Comparison of ENCODE assay signal across 1 cellular context in the genomic region with DNA sequence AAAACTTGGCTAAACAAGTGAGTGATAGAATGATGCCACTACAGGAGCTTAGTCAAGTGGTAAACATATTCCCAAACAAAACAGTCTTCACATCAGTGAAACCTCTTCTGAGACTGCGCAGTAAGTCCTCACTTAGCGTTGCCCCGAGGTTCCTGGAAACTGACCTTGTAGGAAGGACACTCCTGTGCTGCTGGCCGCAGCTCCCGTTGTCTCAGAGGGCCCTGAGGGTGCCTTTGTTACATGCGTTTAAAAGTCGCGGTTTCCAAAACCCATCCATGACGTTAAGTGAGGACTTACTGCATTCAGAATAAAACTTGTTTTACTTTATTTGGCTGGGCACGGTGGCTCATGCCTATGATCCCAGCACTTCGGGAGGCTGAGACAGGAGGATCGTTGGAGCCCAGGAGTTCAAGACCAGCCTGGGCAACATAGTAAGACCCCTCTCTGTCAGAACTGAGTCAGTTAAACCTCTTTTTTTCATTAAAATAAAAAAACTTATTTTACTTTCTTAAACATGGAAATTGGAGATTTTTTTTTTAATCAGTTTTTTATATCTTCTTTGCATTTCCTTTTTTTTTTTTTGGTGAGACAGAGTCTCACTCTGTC.
A peak's percentile ranks its signal among the peaks of the same experiment; 100 is the strongest.
TF ChIP-seq lines count a peak whose summit lies in the region.

No MANE protein-coding gene starts in this region.

TF ChIP-seq in HEK293, 187 proteins besides CTCF, POLR2A, EP300 and RAD21:
- no peak for TF ChIP-seq KLF10 (tag by site-specific recombination; IDR thresholded peaks at IDR 0.05)
- peak; percentile 61; the same call in 1 of the 2 replicates for TF ChIP-seq ZNF121 (tag by site-specific recombination; IDR thresholded peaks at IDR 0.05)
- no peak for TF ChIP-seq ZNF433 (tag by site-specific recombination; IDR thresholded peaks at IDR 0.05; ENCODE audit: low read depth)
TF ChIP-seq in HEK293: peak in this region for 1.
